8 cellular contexts compared by ENCODE assay signal in the genomic region with DNA sequence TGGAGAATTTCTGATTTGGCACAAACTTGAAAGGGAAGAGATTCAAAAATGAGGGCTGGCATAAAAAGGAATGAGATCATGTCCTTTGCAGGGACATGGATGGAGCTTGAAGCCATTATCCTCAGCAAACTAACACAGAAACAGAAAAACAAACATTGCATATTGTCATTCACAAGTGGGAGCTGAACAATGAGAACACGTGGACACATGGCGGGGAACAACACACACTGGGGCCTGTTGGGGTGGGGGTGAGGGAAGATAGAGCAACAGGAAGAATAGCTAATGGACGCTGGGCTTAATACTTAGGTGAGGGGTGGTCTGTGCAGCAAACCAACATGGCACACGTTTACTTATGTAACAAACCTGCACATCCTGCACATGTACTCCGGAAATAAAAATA.
DNase-seq lines count a peak whose midpoint lies in the region; ATAC-seq, FAIRE-seq and TF ChIP-seq lines count a peak whose summit lies in the region.
"Not testable (repeated sequence)": the region's sequence is repeated elsewhere in the genome, so short reads cannot be mapped to it uniquely, and the experiment has no call there.

No MANE protein-coding gene starts in this region.

- not testable (repeated sequence) for TF ChIP-seq CTCF in C4-2B (conservative IDR thresholded peaks at IDR 0.05); endodermal cell (conservative IDR thresholded peaks at IDR 0.05); smooth muscle cell (IDR thresholded peaks at IDR 0.05; ENCODE audit: borderline replicate concordance, insufficient read depth, poor library complexity, severe bottlenecking)

- H3K79me2 ChIP-seq in mesendoderm (ENCODE audit: control insufficient read depth, insufficient read depth, low read length); smooth muscle cell (ENCODE audit: low read depth): not testable (repeated sequence)

- H3K56ac ChIP-seq in mesendoderm (ENCODE audit: low read length), result peak overlapping the region; percentile 63

- H3K9me3 Mint-ChIP-seq in activated T-cell treated with anti-CD3 and anti-CD28 coated beads, Interleukin-2, amount 50 U/mL, for 72 hours; endodermal cell: not testable (repeated sequence)

- not testable (repeated sequence) for H3K4me3 ChIP-seq in endodermal cell (ENCODE audit: low read length); mesendoderm (ENCODE audit: low read length); smooth muscle cell

- H3K79me1 ChIP-seq in mesendoderm (ENCODE audit: low read length), result not testable (repeated sequence)

- not testable (repeated sequence) for H2AK5ac ChIP-seq in mesendoderm (ENCODE audit: low read length)

- peak overlapping the region; percentile 34 for H2AFZ ChIP-seq in smooth muscle cell (ENCODE audit: low read depth)

- not testable (repeated sequence) for DNase-seq in HTR-8/SVneo (ENCODE audit: insufficient read length, low spot score); activated T-cell treated with anti-CD3 and anti-CD28 coated beads, Interleukin-2, amount 50 U/mL, for 72 hours; mesendoderm; smooth muscle cell (lab: John Stamatoyannopoulos, UW; ENCODE audit: unreplicated experiment)
- DNase-seq in NCI-H2029 (lab: John Stamatoyannopoulos, UW) (peak; percentile 60), NCI-H748 treated with DMSO at 0.1 percent for 48 hours (lab: John Stamatoyannopoulos, UW) (peak; percentile 83), endodermal cell (peak; percentile 51)

- H3K4me2 ChIP-seq in mesendoderm (ENCODE audit: low read length); smooth muscle cell: not testable (repeated sequence)

- not testable (repeated sequence) for H2BK15ac ChIP-seq in mesendoderm (replicated peaks; ENCODE audit: low read depth)

- WGBS in endodermal cell (ENCODE audit: insufficient coverage in 1 of 2, insufficient read length in 1 of 2), 2 experiments, result 86% methylated on average over 4 of the region's 5 CpGs; no CpG with 5 or more reads in 1 of the 2 experiments
- WGBS in mesendoderm (ENCODE audit: extremely low coverage, insufficient coverage, low lambda C conversion rate), result no CpG with 5 or more reads among the region's 5 CpGs
- WGBS in smooth muscle cell (ENCODE audit: low lambda C conversion rate), result 89% methylated on average over 5 of the region's 5 CpGs

- not testable (repeated sequence) for H3K36me3 Mint-ChIP-seq in activated T-cell treated with anti-CD3 and anti-CD28 coated beads, Interleukin-2, amount 50 U/mL, for 72 hours (ENCODE audit: insufficient read depth in 2 of 2); endodermal cell (ENCODE audit: low read depth)

- not testable (repeated sequence) for H3K27me3 ChIP-seq in endodermal cell (ENCODE audit: control insufficient read depth, insufficient read depth, low read length, poor library complexity, severe bottlenecking); mesendoderm (ENCODE audit: insufficient read depth, low read length, poor library complexity); smooth muscle cell (ENCODE audit: low read depth)

- not testable (repeated sequence) for H3F3A ChIP-seq in smooth muscle cell (ENCODE audit: low read depth)

- H4K8ac ChIP-seq in mesendoderm (ENCODE audit: low read depth, low read length), result not testable (repeated sequence)

- not testable (repeated sequence) for ATAC-seq in activated T-cell treated with anti-CD3 and anti-CD28 coated beads, Interleukin-2, amount 50 U/mL, for 72 hours (replicated peaks in 1 of 2)

- H3K18ac ChIP-seq in mesendoderm (ENCODE audit: low read length), result peak overlapping the region; percentile 90

- peak overlapping the region; percentile 53 for H3K27ac Mint-ChIP-seq in activated T-cell treated with anti-CD3 and anti-CD28 coated beads, Interleukin-2, amount 50 U/mL, for 72 hours
- H3K27ac Mint-ChIP-seq in endodermal cell, result peak overlapping the region; percentile 80

- not testable (repeated sequence) for H3K4me1 Mint-ChIP-seq in activated T-cell treated with anti-CD3 and anti-CD28 coated beads, Interleukin-2, amount 50 U/mL, for 72 hours (ENCODE audit: low read depth)
- peaks cover 55% of the 10 kb centered on the region for H3K4me1 Mint-ChIP-seq in endodermal cell

- H4K5ac ChIP-seq in mesendoderm (ENCODE audit: low read length), result not testable (repeated sequence)

- peaks cover 12% of the 10 kb centered on the region for H3K4me1 ChIP-seq in endodermal cell (ENCODE audit: control insufficient read depth, insufficient read depth, low read length)
- H3K4me1 ChIP-seq in mesendoderm (ENCODE audit: control insufficient read depth, low read depth, low read length), result not testable (repeated sequence)
- H3K4me1 ChIP-seq in smooth muscle cell (ENCODE audit: low read depth), result peaks cover 13% of the 10 kb centered on the region

- peak overlapping the region; percentile 91 for H3K4ac ChIP-seq in mesendoderm (ENCODE audit: low read depth, low read length)

- peak overlapping the region; percentile 74 for H2BK120ac ChIP-seq in mesendoderm (ENCODE audit: low read depth, low read length)

- H3K4me3 Mint-ChIP-seq in activated T-cell treated with anti-CD3 and anti-CD28 coated beads, Interleukin-2, amount 50 U/mL, for 72 hours; endodermal cell: not testable (repeated sequence)

- not testable (repeated sequence) for H4K20me1 ChIP-seq in smooth muscle cell (ENCODE audit: low read depth)

- H3K23ac ChIP-seq in mesendoderm (ENCODE audit: low read length), result peak overlapping the region; percentile 32

- not testable (repeated sequence) for H3K9me3 ChIP-seq in endodermal cell (ENCODE audit: control insufficient read depth, low read length); smooth muscle cell (replicated peaks; ENCODE audit: low read depth)

- H3K36me3 ChIP-seq in endodermal cell (ENCODE audit: control insufficient read depth, insufficient read depth, low read length); mesendoderm (ENCODE audit: control insufficient read depth, insufficient read depth, low read length); smooth muscle cell (ENCODE audit: low read depth): not testable (repeated sequence)

- FAIRE-seq in HTR-8/SVneo (lab: Jason Lieb, UNC), result peak; percentile 84

- H3K27me3 Mint-ChIP-seq in activated T-cell treated with anti-CD3 and anti-CD28 coated beads, Interleukin-2, amount 50 U/mL, for 72 hours (ENCODE audit: low read depth); endodermal cell (ENCODE audit: insufficient read depth): not testable (repeated sequence)

- H2BK5ac ChIP-seq in mesendoderm (ENCODE audit: low read length), result peak overlapping the region; percentile 61

- H3K9ac ChIP-seq in endodermal cell (ENCODE audit: extremely low read depth, low read length, poor library complexity, severe bottlenecking); mesendoderm (ENCODE audit: low read length); smooth muscle cell (ENCODE audit: low read depth): not testable (repeated sequence)

- peak overlapping the region; percentile 39; the same call in 1 of the 2 replicates for H3K27ac ChIP-seq in C4-2B
- H3K27ac ChIP-seq in endodermal cell (ENCODE audit: low read depth, low read length); mesendoderm (ENCODE audit: low read depth, low read length); smooth muscle cell (ENCODE audit: low read depth): not testable (repeated sequence)
